17 cellular contexts compared by ENCODE assay signal in the genomic region with DNA sequence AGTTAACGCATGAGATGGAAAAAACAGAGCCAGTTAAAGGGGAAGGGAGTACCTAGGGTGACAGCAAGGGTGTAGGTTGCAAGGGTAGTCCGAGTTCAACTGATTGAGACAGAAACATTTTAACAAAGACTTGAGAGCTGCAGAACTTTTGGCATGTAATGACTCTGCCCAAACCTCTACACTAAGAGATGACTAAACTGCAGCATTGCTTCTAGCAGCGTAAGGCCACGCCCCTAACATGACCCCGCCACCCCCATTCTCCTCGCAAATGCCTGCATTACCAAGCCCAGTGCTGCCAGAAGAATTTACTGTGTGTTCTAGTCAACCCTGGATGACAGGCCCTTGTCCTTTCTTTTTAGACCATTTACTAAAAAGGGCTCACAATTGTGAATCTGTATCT. TPM values are rescaled to one million over a fixed set of nuclear protein-coding genes. Genes with fewer than 3 reads are reported as not detected.
A peak's percentile ranks its signal among the peaks of the same experiment; 100 is the strongest.
DNase-seq lines count a peak whose midpoint lies in the region; ATAC-seq and TF ChIP-seq lines count a peak whose summit lies in the region.
"Had no signal": no experiment of that assay in that cellular context is flagged by ENCODE, and none has a peak within 500 bp of the region (broad histone marks: within the 10 kb centered on the region; RNA-seq: fewer than 3 reads in every experiment).

No MANE protein-coding gene starts in this region.

- H3K36me3 Mint-ChIP-seq in activated CD8-positive, alpha-beta T cell treated with anti-CD3 and anti-CD28 coated beads for 36 hours (ENCODE audit: low read depth): no peaks in the 10 kb centered on the region
- H3K36me3 Mint-ChIP-seq in activated CD8-positive, alpha-beta T cell treated with anti-CD3 and anti-CD28 coated beads, Interleukin-2, amount 10 ng/mL, durations not matched to agents 7 days and 5 days (ENCODE audit: low read depth): no peaks in the 10 kb centered on the region
- H3K36me3 Mint-ChIP-seq: memory B cell had no signal

- POLR2A ChIA-PET in activated CD8-positive, alpha-beta T cell treated with anti-CD3 and anti-CD28 coated beads for 36 hours (lab: Charles Lee): no interaction called here
- POLR2A ChIA-PET in activated CD8-positive, alpha-beta T cell treated with anti-CD3 and anti-CD28 coated beads, Interleukin-2, amount 10 ng/mL, durations not matched to agents 7 days and 5 days (lab: Charles Lee): no interaction called here

- H4K8ac ChIP-seq in mesendoderm (ENCODE audit: low read depth, low read length): no peak overlapping the region

- no peaks in the 10 kb centered on the region for H3K9me3 Mint-ChIP-seq in activated CD8-positive, alpha-beta T cell treated with anti-CD3 and anti-CD28 coated beads for 36 hours
- H3K9me3 Mint-ChIP-seq in activated CD8-positive, alpha-beta T cell treated with anti-CD3 and anti-CD28 coated beads, Interleukin-2, amount 10 ng/mL, durations not matched to agents 7 days and 5 days (ENCODE audit: insufficient read depth): no peaks in the 10 kb centered on the region
- H3K9me3 Mint-ChIP-seq: memory B cell had no signal

- no peak overlapping the region for H3K18ac ChIP-seq in mesendoderm (ENCODE audit: low read length)

- H2BK15ac ChIP-seq in mesendoderm (replicated peaks; ENCODE audit: low read depth): no peak overlapping the region

- no peaks in the 10 kb centered on the region for H3K4me1 ChIP-seq in mesendoderm (ENCODE audit: control insufficient read depth, low read depth, low read length)

- intact Hi-C loops in activated CD8-positive, alpha-beta T cell treated with anti-CD3 and anti-CD28 coated beads for 36 hours (cut with micrococcal nuclease): no loop called here

- H3K27ac Mint-ChIP-seq in activated CD8-positive, alpha-beta T cell treated with anti-CD3 and anti-CD28 coated beads for 36 hours: no peak overlapping the region
- H3K27ac Mint-ChIP-seq in activated CD8-positive, alpha-beta T cell treated with anti-CD3 and anti-CD28 coated beads, Interleukin-2, amount 10 ng/mL, durations not matched to agents 7 days and 5 days: no peak overlapping the region
- H3K27ac Mint-ChIP-seq: memory B cell had no signal

- peaks cover 12% of the 10 kb centered on the region for H3K27me3 Mint-ChIP-seq in activated CD8-positive, alpha-beta T cell treated with anti-CD3 and anti-CD28 coated beads for 36 hours
- H3K27me3 Mint-ChIP-seq in activated CD8-positive, alpha-beta T cell treated with anti-CD3 and anti-CD28 coated beads, Interleukin-2, amount 10 ng/mL, durations not matched to agents 7 days and 5 days (ENCODE audit: low read depth): peaks cover 32% of the 10 kb centered on the region

- no peak overlapping the region for H2BK120ac ChIP-seq in mesendoderm (ENCODE audit: low read depth, low read length)

- CTCF ChIA-PET in activated CD8-positive, alpha-beta T cell treated with anti-CD3 and anti-CD28 coated beads for 36 hours (lab: Charles Lee): no interaction called here
- CTCF ChIA-PET in activated CD8-positive, alpha-beta T cell treated with anti-CD3 and anti-CD28 coated beads, Interleukin-2, amount 10 ng/mL, durations not matched to agents 7 days and 5 days (lab: Charles Lee): interaction anchor here (11.9 kb wide), 1 partner anchor 158 kb away, joined by 225 read pairs; the partner anchor contains the start of gene NCOA7

- H3K23ac ChIP-seq in mesendoderm (ENCODE audit: low read length): no peak overlapping the region

- no peak overlapping the region for H3K56ac ChIP-seq in mesendoderm (ENCODE audit: low read length)

- no peak overlapping the region for H2BK5ac ChIP-seq in mesendoderm (ENCODE audit: low read length)

- H4K5ac ChIP-seq in mesendoderm (ENCODE audit: low read length): no peak overlapping the region

- H3K4me1 Mint-ChIP-seq in activated CD8-positive, alpha-beta T cell treated with anti-CD3 and anti-CD28 coated beads for 36 hours (ENCODE audit: low read depth): peaks cover 2% of the 10 kb centered on the region
- H3K4me1 Mint-ChIP-seq in activated CD8-positive, alpha-beta T cell treated with anti-CD3 and anti-CD28 coated beads, Interleukin-2, amount 10 ng/mL, durations not matched to agents 7 days and 5 days (ENCODE audit: low read depth): no peaks in the 10 kb centered on the region
- H3K4me1 Mint-ChIP-seq: memory B cell had no signal

- H3K4me3 ChIP-seq in cardiac fibroblast (replicated peaks in 1 of 2; ENCODE audit: low read depth in 2 of 2, low read length in 2 of 2): no peak overlapping the region
- H3K4me3 ChIP-seq in mesendoderm (ENCODE audit: low read length): no peak overlapping the region
- H3K4me3 ChIP-seq: body of pancreas, GM12878, hepatocyte had no signal

- no peak overlapping the region for H3K4ac ChIP-seq in mesendoderm (ENCODE audit: low read depth, low read length)

- no peaks in the 10 kb centered on the region for H3K79me2 ChIP-seq in mesendoderm (ENCODE audit: control insufficient read depth, insufficient read depth, low read length)
- H3K79me2 ChIP-seq: hepatocyte had no signal

- no peaks in the 10 kb centered on the region for H3K36me3 ChIP-seq in mesendoderm (ENCODE audit: control insufficient read depth, insufficient read depth, low read length)

- H3K27me3 ChIP-seq in mesendoderm (ENCODE audit: insufficient read depth, low read length, poor library complexity): no peaks in the 10 kb centered on the region
- H3K27me3 ChIP-seq: body of pancreas, hepatocyte had no signal

- peak; percentile 21 for DNase-seq in activated CD8-positive, alpha-beta T cell treated with anti-CD3 and anti-CD28 coated beads for 36 hours
- DNase-seq in activated CD8-positive, alpha-beta T cell treated with anti-CD3 and anti-CD28 coated beads, Interleukin-2, amount 10 ng/mL, durations not matched to agents 7 days and 5 days: no peak
- DNase-seq in LHCN-M2 (ENCODE audit: low read depth) (peak; percentile 47), cardiac fibroblast (ENCODE audit: low read depth in 2 of 2) (peak; percentile 67 to 78), mesendoderm (peak; percentile 64), DMS153 treated with DMSO at 0.1 percent for 48 hours (lab: John Stamatoyannopoulos, UW; ENCODE audit: unreplicated experiment) (no peak), AML-193 (lab: John Stamatoyannopoulos, UW) (no peak)
- DNase-seq in activated effector memory CD4-positive, alpha-beta T cell treated with Interleukin-2 at 50 U/mL for 16 hours: no peak
- DNase-seq: body of pancreas, NCI-H1436 treated with DMSO at 0.1 percent for 48 hours, NCI-H526 treated with DMSO at 0.1 percent for 48 hours, SHP77 had no signal

- peak; percentile 43 for ATAC-seq in activated CD8-positive, alpha-beta T cell treated with anti-CD3 and anti-CD28 coated beads for 36 hours
- ATAC-seq in activated CD8-positive, alpha-beta T cell treated with anti-CD3 and anti-CD28 coated beads, Interleukin-2, amount 10 ng/mL, durations not matched to agents 7 days and 5 days: no peak
- ATAC-seq: body of pancreas, GM12878, HCT116, HepG2 had no signal

- H3K4me3 Mint-ChIP-seq in activated CD8-positive, alpha-beta T cell treated with anti-CD3 and anti-CD28 coated beads for 36 hours: no peak overlapping the region
- no peak overlapping the region for H3K4me3 Mint-ChIP-seq in activated CD8-positive, alpha-beta T cell treated with anti-CD3 and anti-CD28 coated beads, Interleukin-2, amount 10 ng/mL, durations not matched to agents 7 days and 5 days
- H3K4me3 Mint-ChIP-seq: memory B cell had no signal

- no CpG with 5 or more reads among the region's 6 CpGs for WGBS in mesendoderm (ENCODE audit: extremely low coverage, insufficient coverage, low lambda C conversion rate)

- H3K4me2 ChIP-seq in mesendoderm (ENCODE audit: low read length): no peak overlapping the region
- H3K4me2 ChIP-seq: hepatocyte had no signal

- H3K27ac ChIP-seq in mesendoderm (ENCODE audit: low read depth, low read length): no peak overlapping the region
- H3K27ac ChIP-seq: body of pancreas, hepatocyte had no signal

- no peaks in the 10 kb centered on the region for H3K79me1 ChIP-seq in mesendoderm (ENCODE audit: low read length)

- no peak for TF ChIP-seq CTCF in activated CD8-positive, alpha-beta T cell treated with anti-CD3 and anti-CD28 coated beads for 36 hours (IDR thresholded peaks at IDR 0.05)
- no peak for TF ChIP-seq CTCF in cardiac fibroblast (IDR thresholded peaks at IDR 0.05; ENCODE audit: low read depth, low read length)

- no peak overlapping the region for H2AK5ac ChIP-seq in mesendoderm (ENCODE audit: low read length)

- no peak overlapping the region for H3K9ac ChIP-seq in mesendoderm (ENCODE audit: low read length)

RNA-seq across cellular contexts. Expression of gene HINT3, which starts 6.3 kb away (rescaled TPM):
- total RNA-seq in activated CD8-positive, alpha-beta T cell treated with anti-CD3 and anti-CD28 coated beads for 36 hours: 1 to 10 TPM; 8.5 to 8.6 TPM
- total RNA-seq in activated CD8-positive, alpha-beta T cell treated with anti-CD3 and anti-CD28 coated beads, Interleukin-2, amount 10 ng/mL, durations not matched to agents 7 days and 5 days: 1 to 10 TPM; 8.0 to 9.1 TPM
- 9.7 and 10.9 TPM in 2 replicates for total RNA-seq in LHCN-M2 (2014; rRNA removed)
- 3.6 TPM for polyA plus RNA-seq in LHCN-M2 (2012)
- polyA plus RNA-seq in mesendoderm (2013, experiment 1 of 2): 5.1 TPM
- polyA plus RNA-seq in mesendoderm (2013, experiment 2 of 2): 5.2 TPM

RNA-seq across cellular contexts. Expression of gene TRMT11, which starts 36.0 kb away (rescaled TPM):
- total RNA-seq in activated CD8-positive, alpha-beta T cell treated with anti-CD3 and anti-CD28 coated beads for 36 hours: 10 to 100 TPM; 41.5 to 49.1 TPM
- total RNA-seq in activated CD8-positive, alpha-beta T cell treated with anti-CD3 and anti-CD28 coated beads, Interleukin-2, amount 10 ng/mL, durations not matched to agents 7 days and 5 days: 10 to 100 TPM; 17.1 to 18.1 TPM
- total RNA-seq in LHCN-M2 (2014; rRNA removed): 18.8 and 20.7 TPM in 2 replicates
- polyA plus RNA-seq in LHCN-M2 (2012): 5.0 TPM
- 13.8 TPM for polyA plus RNA-seq in mesendoderm (2013, experiment 1 of 2)
- polyA plus RNA-seq in mesendoderm (2013, experiment 2 of 2): 15.8 TPM

Comparison
In these comparisons a context has a peak if more than half of its experiments do, and no peak if none do; other contexts are left out.
1. DNase-seq: peak in activated CD8-positive, alpha-beta T cell treated with anti-CD3 and anti-CD28 coated beads for 36 hours (single experiment), LHCN-M2 (single experiment), cardiac fibroblast (2 of 2) and mesendoderm (single experiment); none in activated CD8-positive, alpha-beta T cell treated with anti-CD3 and anti-CD28 coated beads, Interleukin-2, amount 10 ng/mL, durations not matched to agents 7 days and 5 days (single experiment), DMS153 treated with DMSO at 0.1 percent for 48 hours (single experiment), activated effector memory CD4-positive, alpha-beta T cell treated with Interleukin-2 at 50 U/mL for 16 hours (single experiment) and AML-193 (0 of 2).